In the genomic region with DNA sequence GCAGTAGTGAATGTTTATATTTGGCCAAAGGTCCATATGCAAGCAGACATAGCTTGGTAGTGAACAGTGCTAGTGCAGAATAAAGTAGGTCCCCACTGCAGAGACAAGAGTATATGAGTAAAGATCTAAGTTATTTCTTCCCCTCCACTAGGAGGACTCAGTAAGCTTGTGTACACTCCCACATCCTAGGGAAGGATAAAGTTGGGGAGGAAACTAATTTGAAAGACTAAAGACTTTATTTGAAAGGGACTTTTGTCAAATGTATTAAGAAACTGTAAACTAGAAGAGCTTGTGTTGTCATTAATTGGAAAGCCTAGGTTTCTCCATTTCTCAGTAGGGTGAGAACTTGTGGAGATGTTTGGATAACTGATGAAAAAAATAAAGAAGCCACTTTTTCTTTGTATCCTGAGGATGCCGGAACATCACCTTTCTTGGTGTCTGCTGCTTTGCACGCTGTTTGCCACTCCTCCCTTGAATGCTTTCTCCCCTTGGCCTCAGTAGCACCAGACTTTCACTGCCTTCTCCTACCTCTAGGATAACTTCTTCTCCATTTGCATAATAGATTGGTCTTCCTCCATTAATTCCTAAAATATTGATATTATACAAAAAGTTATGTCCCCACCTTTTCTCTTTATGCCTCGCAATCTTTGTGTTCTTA, we compare ENCODE assay signal across 18 cellular contexts.
"Had no signal": no experiment of that assay in that cellular context is flagged by ENCODE, and none has a peak within 500 bp of the region (broad histone marks: within the 10 kb centered on the region; RNA-seq: fewer than 3 reads in every experiment).

No MANE protein-coding gene starts in this region.

- H3K27me3 ChIP-seq: brain microvascular endothelial cell, esophagus squamous epithelium, transverse colon had no signal

- H3K4me1 Mint-ChIP-seq: central memory CD8-positive, alpha-beta T cell; nephron progenitor cell had no signal

- H3K27ac Mint-ChIP-seq: nephron progenitor cell had no signal

- H3K27ac ChIP-seq: brain microvascular endothelial cell, esophagus squamous epithelium, prostate gland, skin epidermis, transverse colon had no signal

- H3K4me1 ChIP-seq: esophagus squamous epithelium, prostate gland, transverse colon had no signal

- DNase-seq: activated naive CD4-positive, alpha-beta T cell treated with Interleukin-2 at 50 U/mL for 16 hours; activated T-cell treated with anti-CD3 and anti-CD28 coated beads for 4 hours; anterior cingulate cortex; brain microvascular endothelial cell; cortex of kidney; effector CD4-positive, alpha-beta T cell; esophagus squamous epithelium; hypothalamus; nephron progenitor cell; right cardiac atrium; stimulated activated CD4-positive, alpha-beta T cell treated with anti-CD3 and anti-CD28 coated beads, Interleukin-15, amount 100 ng/mL, for 24 hours; stimulated activated CD4-positive, alpha-beta T cell treated with anti-CD3 and anti-CD28 coated beads, Interleukin-4, amount 100 ng/mL, for 24 hours; stimulated activated naive CD4-positive, alpha-beta T cell treated with Interleukin-2 at 50 U/mL for 16 hours; transverse colon had no signal

- H3K4me3 ChIP-seq: esophagus squamous epithelium, prostate gland, skin epidermis, transverse colon had no signal

- H3K9me3 Mint-ChIP-seq: central memory CD8-positive, alpha-beta T cell; nephron progenitor cell had no signal

- H3K4me3 Mint-ChIP-seq: central memory CD8-positive, alpha-beta T cell; nephron progenitor cell had no signal

- H3K9me3 ChIP-seq: esophagus squamous epithelium, prostate gland, transverse colon had no signal

- H3K36me3 ChIP-seq: brain microvascular endothelial cell, esophagus squamous epithelium, prostate gland, transverse colon had no signal

- ATAC-seq: activated CD4-positive, CD25-positive, alpha-beta regulatory T cell treated with anti-CD3 and anti-CD28 coated beads, Interleukin-2, amount 50 U/mL, for 24 hours; right cardiac atrium had no signal
